Comparison of ENCODE assay signal across 13 cellular contexts in the genomic region with DNA sequence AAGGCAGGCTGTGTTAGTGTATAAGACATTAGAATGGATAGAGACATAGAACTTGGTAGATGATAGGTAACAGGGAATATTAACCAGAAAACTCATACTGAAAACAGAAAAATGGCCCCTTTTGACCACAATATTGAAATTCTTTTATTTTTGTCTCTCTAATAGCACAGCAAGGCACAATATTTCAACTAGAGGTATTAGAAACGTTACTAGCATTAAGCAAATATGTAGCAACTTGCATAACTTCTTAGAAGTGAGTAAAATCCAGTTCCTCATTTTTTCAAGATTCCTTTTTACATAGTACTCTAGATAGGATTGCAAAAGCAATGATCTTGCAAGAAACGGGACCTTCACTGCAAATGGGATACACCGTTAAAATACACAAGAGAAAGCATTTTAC.
DNase-seq lines count a peak whose midpoint lies in the region; ATAC-seq and TF ChIP-seq lines count a peak whose summit lies in the region.
"Had no signal": no experiment of that assay in that cellular context is flagged by ENCODE, and none has a peak within 500 bp of the region (broad histone marks: within the 10 kb centered on the region; RNA-seq: fewer than 3 reads in every experiment).

No MANE protein-coding gene starts in this region.

- H3K4me3 ChIP-seq in GM06990 (replicated peaks; ENCODE audit: low read depth, low read length) (no peak overlapping the region), sigmoid colon (no peak overlapping the region), tibial nerve (no peak overlapping the region)
- H3K4me3 ChIP-seq: ovary had no signal

- TF ChIP-seq CTCF in GM06990 (IDR thresholded peaks at IDR 0.05; ENCODE audit: insufficient read depth, low read length, poor library complexity, severe bottlenecking) (no peak), sigmoid colon (IDR thresholded peaks at IDR 0.05) (no peak), tibial nerve (IDR thresholded peaks at IDR 0.05) (no peak)

- ATAC-seq in GM21515 (IDR thresholded peaks at IDR 0.05; ENCODE audit: unreplicated experiment) (peak; percentile 36), HG03442 (IDR thresholded peaks at IDR 0.05; ENCODE audit: unreplicated experiment) (peak; percentile 27)

- H3K27me3 ChIP-seq in GM06990 (replicated peaks; ENCODE audit: control insufficient read depth, insufficient read depth, low read length) (no peaks in the 10 kb centered on the region), sigmoid colon (no peaks in the 10 kb centered on the region), tibial nerve (no peaks in the 10 kb centered on the region)
- H3K27me3 ChIP-seq: ovary had no signal

- WGBS in sigmoid colon, 2 donors: 69 to 70% methylated on average over 3 of the region's 3 CpGs
- WGBS in tibial nerve, 2 donors: 70 to 73% methylated on average over 3 of the region's 3 CpGs

- no peaks in the 10 kb centered on the region for H3K36me3 ChIP-seq in GM06990 (ENCODE audit: control insufficient read depth, insufficient read depth, low read length)
- H3K36me3 ChIP-seq in sigmoid colon: no peaks in the 10 kb centered on the region
- H3K36me3 ChIP-seq in tibial nerve: no peaks in the 10 kb centered on the region
- H3K36me3 ChIP-seq: ovary had no signal

- DNase-seq in GM06990 (ENCODE audit: extremely low read depth, insufficient read length) (peak; percentile 22), sigmoid colon (no peak), NCI-H774 (lab: John Stamatoyannopoulos, UW) (no peak), NCI-H526 (lab: John Stamatoyannopoulos, UW) (no peak), tibial nerve (ENCODE audit: low spot score in 2 of 2) (no peak)
- DNase-seq: activated CD8-positive, alpha-beta memory T cell treated with anti-CD3 and anti-CD28 coated beads for 24 hours; CD4-positive, alpha-beta T cell; central memory CD4-positive, alpha-beta T cell; KG1; ovary had no signal

- no peak for TF ChIP-seq EP300 in sigmoid colon (IDR thresholded peaks at IDR 0.05)
- no peak for TF ChIP-seq EP300 in tibial nerve (IDR thresholded peaks at IDR 0.05)

- no peaks in the 10 kb centered on the region for H3K27me3 Mint-ChIP-seq in dendritic cell treated with granulocyte-macrophage colony-stimulating factor and Interleukin-4, amounts not matched to agents 40 ng/mL and 50 ng/mL, for 4 days
- H3K27me3 Mint-ChIP-seq: CD4-positive, alpha-beta T cell had no signal

- H3K9me3 ChIP-seq in sigmoid colon (no peaks in the 10 kb centered on the region), tibial nerve (no peaks in the 10 kb centered on the region)
- H3K9me3 ChIP-seq: ovary had no signal

- no peak overlapping the region for H3K4me3 Mint-ChIP-seq in dendritic cell treated with granulocyte-macrophage colony-stimulating factor and Interleukin-4, amounts not matched to agents 40 ng/mL and 50 ng/mL, for 4 days
- H3K4me3 Mint-ChIP-seq: CD4-positive, alpha-beta T cell had no signal

- H3K4me1 ChIP-seq in sigmoid colon: no peaks in the 10 kb centered on the region
- no peaks in the 10 kb centered on the region for H3K4me1 ChIP-seq in tibial nerve

- H3K9me3 Mint-ChIP-seq in dendritic cell treated with granulocyte-macrophage colony-stimulating factor and Interleukin-4, amounts not matched to agents 40 ng/mL and 50 ng/mL, for 4 days: no peaks in the 10 kb centered on the region

- peaks cover 62% of the 10 kb centered on the region for H3K4me1 Mint-ChIP-seq in dendritic cell treated with granulocyte-macrophage colony-stimulating factor and Interleukin-4, amounts not matched to agents 40 ng/mL and 50 ng/mL, for 4 days (ENCODE audit: low read depth)

- H3K27ac Mint-ChIP-seq in dendritic cell treated with granulocyte-macrophage colony-stimulating factor and Interleukin-4, amounts not matched to agents 40 ng/mL and 50 ng/mL, for 4 days: peak overlapping the region; percentile 75
- H3K27ac Mint-ChIP-seq: CD4-positive, alpha-beta T cell had no signal

- peaks cover 7% of the 10 kb centered on the region for H3K36me3 Mint-ChIP-seq in dendritic cell treated with granulocyte-macrophage colony-stimulating factor and Interleukin-4, amounts not matched to agents 40 ng/mL and 50 ng/mL, for 4 days (ENCODE audit: low read depth)

- TF ChIP-seq POLR2A in sigmoid colon (IDR thresholded peaks at IDR 0.05) (no peak), tibial nerve (IDR thresholded peaks at IDR 0.05) (no peak)

- no peak overlapping the region for H3K27ac ChIP-seq in sigmoid colon
- H3K27ac ChIP-seq in tibial nerve: peak overlapping the region in 1 of 4 donors; percentile 48
- H3K27ac ChIP-seq: ovary had no signal

- intact Hi-C loops in dendritic cell treated with granulocyte-macrophage colony-stimulating factor and Interleukin-4, amounts not matched to agents 40 ng/mL and 50 ng/mL, for 4 days (cut with micrococcal nuclease): loop anchor here (5.0 kb wide), 2 partner anchors 43 to 62 kb away; no protein-coding TSS in a partner anchor
- intact Hi-C loops in sigmoid colon (cut with DNase I): no loop called here
